Comparison of ENCODE assay signal across 8 cellular contexts in the genomic region with DNA sequence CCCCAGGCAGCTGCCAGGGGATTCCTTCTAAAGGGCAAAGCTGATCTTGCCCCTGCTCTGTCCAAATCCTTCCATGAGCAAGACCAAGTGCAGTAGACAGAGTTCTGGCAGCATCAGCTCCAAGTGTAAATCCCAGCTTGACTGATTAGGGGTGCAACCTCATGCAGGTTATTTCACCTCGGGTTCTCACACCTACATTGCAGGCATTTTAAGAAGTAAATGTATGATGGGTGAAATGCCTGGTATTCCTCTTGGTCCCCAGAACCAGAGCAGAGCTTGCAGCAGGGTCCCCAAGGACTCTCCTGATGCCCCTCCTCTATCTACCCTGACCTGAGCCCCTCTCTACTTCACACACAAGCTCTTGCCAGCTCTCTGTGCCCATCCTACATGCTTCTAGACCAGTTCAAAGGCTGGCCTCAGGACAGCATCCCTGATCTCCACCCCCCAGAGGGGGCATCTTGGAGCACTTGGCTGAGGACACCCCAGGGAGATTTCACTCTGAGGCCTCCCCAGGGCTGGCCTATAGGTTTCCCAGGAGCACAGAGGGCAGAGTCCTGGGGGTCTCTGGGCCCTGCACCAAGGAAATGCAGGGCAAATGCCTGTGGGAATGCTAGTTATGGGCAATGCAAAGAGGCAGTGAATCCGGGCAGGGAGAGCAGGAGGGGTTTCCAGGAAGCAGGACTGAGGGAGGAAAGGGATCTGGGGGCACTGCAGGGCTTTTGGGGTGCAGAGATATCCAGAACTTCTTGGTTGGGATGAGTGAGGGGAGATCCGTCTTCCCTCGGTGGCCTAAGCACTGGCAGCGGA. TPM values are rescaled to one million over a fixed set of nuclear protein-coding genes. Genes with fewer than 3 reads are reported as not detected.
DNase-seq lines count a peak whose midpoint lies in the region; ATAC-seq, FAIRE-seq and TF ChIP-seq lines count a peak whose summit lies in the region.

No MANE protein-coding gene starts in this region.

- H3K4me3 ChIP-seq in kidney (ENCODE audit: low read length in 2 of 2), result peak overlapping the region; percentile 37 to 74
- H3K4me3 ChIP-seq in suprapubic skin, result peak overlapping the region; percentile 90
- H3K4me3 ChIP-seq in small intestine (ENCODE audit: low read depth in 1 of 2, low read length in 2 of 2), result peak overlapping the region in 1 of 2 donors; percentile 75

- TF ChIP-seq CTCF in kidney (IDR thresholded peaks at IDR 0.05; ENCODE audit: borderline replicate concordance, extremely low read depth, insufficient read depth) (no peak), suprapubic skin (IDR thresholded peaks at IDR 0.05) (no peak), D721Med (IDR thresholded peaks at IDR 0.05; ENCODE audit: insufficient read depth, missing control alignments) (no peak)

- peaks cover 14 to 20% of the 10 kb centered on the region in 2 donors for H3K4me1 ChIP-seq in kidney (ENCODE audit: control insufficient read depth in 1 of 2, insufficient read depth in 1 of 2, low read depth in 1 of 2, low read length in 2 of 2)
- peaks cover 31% of the 10 kb centered on the region for H3K4me1 ChIP-seq in suprapubic skin
- no peaks in the 10 kb centered on the region for H3K4me1 ChIP-seq in small intestine (ENCODE audit: control insufficient read depth in 2 of 2, insufficient read depth in 1 of 2, low read depth in 1 of 2, low read length in 1 of 2)

- H3K9ac ChIP-seq in kidney (ENCODE audit: low read length in 2 of 2), result peak overlapping the region in 1 of 2 donors; percentile 37

- no peaks in the 10 kb centered on the region for H3K9me3 Mint-ChIP-seq in T-helper 2 cell treated with Interferon-gamma antibody and Interleukin-4, amounts not matched to agents 5 μg/mL and 100 μg/mL, for 36 hours
- no peaks in the 10 kb centered on the region for H3K9me3 Mint-ChIP-seq in activated naive CD8-positive, alpha-beta T cell treated with anti-CD3 and anti-CD28 coated beads, Interleukin-2, amount 10 ng/mL, durations not matched to agents 7 days and 5 days

- DNase-seq in T-helper 2 cell treated with Interferon-gamma antibody and Interleukin-4, amounts not matched to agents 5 μg/mL and 100 μg/mL, for 36 hours (ENCODE audit: low spot score), result no peak
- DNase-seq in T-helper 2 cell, result no peak
- peak; percentile 37 for DNase-seq in activated naive CD8-positive, alpha-beta T cell treated with anti-CD3 and anti-CD28 coated beads, Interleukin-2, amount 10 ng/mL, durations not matched to agents 7 days and 5 days
- DNase-seq in kidney, result no peak
- no peak for DNase-seq in suprapubic skin (ENCODE audit: low spot score in 2 of 2)
- DNase-seq in small intestine, result no peak
- no peak for DNase-seq in D721Med (ENCODE audit: insufficient read length, low spot score)

- H3K4me3 Mint-ChIP-seq in T-helper 2 cell treated with Interferon-gamma antibody and Interleukin-4, amounts not matched to agents 5 μg/mL and 100 μg/mL, for 36 hours, result peak overlapping the region; percentile 83
- peak overlapping the region; percentile 84 for H3K4me3 Mint-ChIP-seq in activated naive CD8-positive, alpha-beta T cell treated with anti-CD3 and anti-CD28 coated beads, Interleukin-2, amount 10 ng/mL, durations not matched to agents 7 days and 5 days

- H3K27ac Mint-ChIP-seq in T-helper 2 cell treated with Interferon-gamma antibody and Interleukin-4, amounts not matched to agents 5 μg/mL and 100 μg/mL, for 36 hours, result peak overlapping the region; percentile 42
- peak overlapping the region; percentile 74 for H3K27ac Mint-ChIP-seq in activated naive CD8-positive, alpha-beta T cell treated with anti-CD3 and anti-CD28 coated beads, Interleukin-2, amount 10 ng/mL, durations not matched to agents 7 days and 5 days

- H3K9me3 ChIP-seq in kidney (ENCODE audit: control insufficient read depth in 1 of 2, low read length in 2 of 2) (no peaks in the 10 kb centered on the region), suprapubic skin (no peaks in the 10 kb centered on the region), small intestine (ENCODE audit: control insufficient read depth, low read depth) (no peaks in the 10 kb centered on the region)

- H3K36me3 Mint-ChIP-seq in T-helper 2 cell treated with Interferon-gamma antibody and Interleukin-4, amounts not matched to agents 5 μg/mL and 100 μg/mL, for 36 hours (ENCODE audit: low read depth), result no peaks in the 10 kb centered on the region
- H3K36me3 Mint-ChIP-seq in activated naive CD8-positive, alpha-beta T cell treated with anti-CD3 and anti-CD28 coated beads, Interleukin-2, amount 10 ng/mL, durations not matched to agents 7 days and 5 days, result no peaks in the 10 kb centered on the region

- H3K36me3 ChIP-seq in kidney (ENCODE audit: control insufficient read depth in 1 of 2, insufficient read depth in 2 of 2, low read length in 2 of 2), result no peaks in the 10 kb centered on the region
- H3K36me3 ChIP-seq in suprapubic skin, result no peaks in the 10 kb centered on the region
- H3K36me3 ChIP-seq in small intestine (ENCODE audit: control insufficient read depth in 2 of 2, insufficient read depth in 2 of 2, low read length in 2 of 2), result no peaks in the 10 kb centered on the region

- 40% methylated on average over 1 of the region's 5 CpGs for WGBS in suprapubic skin
- WGBS in small intestine, 3 donors, result 32 to 38% (median 36%) methylated on average over 5 of the region's 5 CpGs

- peaks cover 61% of the 10 kb centered on the region for H3K27me3 Mint-ChIP-seq in T-helper 2 cell treated with Interferon-gamma antibody and Interleukin-4, amounts not matched to agents 5 μg/mL and 100 μg/mL, for 36 hours (ENCODE audit: low read depth)
- peaks cover 46% of the 10 kb centered on the region for H3K27me3 Mint-ChIP-seq in activated naive CD8-positive, alpha-beta T cell treated with anti-CD3 and anti-CD28 coated beads, Interleukin-2, amount 10 ng/mL, durations not matched to agents 7 days and 5 days

- no peak for TF ChIP-seq EP300 in suprapubic skin (IDR thresholded peaks at IDR 0.05)

- no peak for ATAC-seq in activated naive CD8-positive, alpha-beta T cell treated with anti-CD3 and anti-CD28 coated beads, Interleukin-2, amount 10 ng/mL, durations not matched to agents 7 days and 5 days (ENCODE audit: low read depth)
- no peak for ATAC-seq in HG02981 (IDR thresholded peaks at IDR 0.05; ENCODE audit: unreplicated experiment)

- H3K27ac ChIP-seq in kidney (ENCODE audit: low read depth in 2 of 2, low read length in 2 of 2) (no peak overlapping the region), suprapubic skin (no peak overlapping the region), small intestine (ENCODE audit: low read depth in 1 of 2, low read length in 1 of 2) (no peak overlapping the region)

- peaks cover 10% of the 10 kb centered on the region for H3K4me1 Mint-ChIP-seq in T-helper 2 cell treated with Interferon-gamma antibody and Interleukin-4, amounts not matched to agents 5 μg/mL and 100 μg/mL, for 36 hours (ENCODE audit: low read depth)
- peaks cover 10% of the 10 kb centered on the region for H3K4me1 Mint-ChIP-seq in activated naive CD8-positive, alpha-beta T cell treated with anti-CD3 and anti-CD28 coated beads, Interleukin-2, amount 10 ng/mL, durations not matched to agents 7 days and 5 days

- TF ChIP-seq POLR2A in suprapubic skin (IDR thresholded peaks at IDR 0.05), result no peak

- H3K27me3 ChIP-seq in suprapubic skin (peaks cover 23% of the 10 kb centered on the region), small intestine (ENCODE audit: control insufficient read depth in 2 of 2, insufficient read depth in 2 of 2, low read length in 2 of 2) (peaks cover 0 to 2% of the 10 kb centered on the region in 2 donors)

- FAIRE-seq in kidney (lab: Jason Lieb, UNC) (no peak), small intestine (lab: Jason Lieb, UNC) (no peak), D721Med (lab: Jason Lieb, UNC) (no peak)

- POLR2A ChIA-PET in activated naive CD8-positive, alpha-beta T cell treated with anti-CD3 and anti-CD28 coated beads, Interleukin-2, amount 10 ng/mL, durations not matched to agents 7 days and 5 days (lab: Charles Lee), result interaction anchor here (1.0 to 1.4 kb wide), 3 partner anchors 10 to 15 kb away, joined by 3 to 9 read pairs (median 3); a partner anchor contains a TSS

- intact Hi-C loops in kidney (cut with DNase I), result no loop called here

RNA-seq across cellular contexts. Expression of a gene that starts 1.0 kb away (rescaled TPM):
- total RNA-seq in activated naive CD8-positive, alpha-beta T cell treated with anti-CD3 and anti-CD28 coated beads, Interleukin-2, amount 10 ng/mL, durations not matched to agents 7 days and 5 days, result 1 to 10 TPM; 2.1 to 2.5 TPM
- total RNA-seq in kidney (20.0 TPM), suprapubic skin (1 to 10 TPM; 4.8 to 9.3 (median 6.7) TPM)
- polyA plus RNA-seq in kidney (ENCODE audit: insufficient read depth, low read depth, low replicate concordance) (23.0 TPM), small intestine (10 to 100 TPM in 1 of 3 donors, 1 to 10 TPM in 2; 7.3 to 19.9 (median 8.9) TPM)

RNA-seq across cellular contexts. Expression of a gene that starts 12.7 kb away (rescaled TPM):
- total RNA-seq in activated naive CD8-positive, alpha-beta T cell treated with anti-CD3 and anti-CD28 coated beads, Interleukin-2, amount 10 ng/mL, durations not matched to agents 7 days and 5 days, result 10 to 100 TPM; 21.3 to 21.7 TPM
- total RNA-seq in kidney (15.8 TPM), suprapubic skin (10 to 100 TPM; 18.1 to 25.0 (median 20.6) TPM)
- polyA plus RNA-seq in kidney (ENCODE audit: insufficient read depth, low read depth, low replicate concordance) (17.3 TPM), small intestine (10 to 100 TPM; 11.3 to 13.7 (median 12.5) TPM)

RNA-seq across cellular contexts. Expression of a gene that starts 12.7 kb away (rescaled TPM):
- total RNA-seq in activated naive CD8-positive, alpha-beta T cell treated with anti-CD3 and anti-CD28 coated beads, Interleukin-2, amount 10 ng/mL, durations not matched to agents 7 days and 5 days, result 1 to 10 TPM; 9.3 to 9.4 TPM
- total RNA-seq in kidney, result 7.2 TPM
- polyA plus RNA-seq in kidney (ENCODE audit: insufficient read depth, low read depth, low replicate concordance), result 5.6 TPM
- total RNA-seq in suprapubic skin, result 10 to 100 TPM; 10.5 to 11.6 (median 10.7) TPM
- 1 to 10 TPM; 4.0 to 4.6 (median 4.2) TPM for polyA plus RNA-seq in small intestine

RNA-seq across cellular contexts. Expression of a gene that starts 32.2 kb away (rescaled TPM):
- 10 to 100 TPM; 58.1 to 59.2 TPM for total RNA-seq in activated naive CD8-positive, alpha-beta T cell treated with anti-CD3 and anti-CD28 coated beads, Interleukin-2, amount 10 ng/mL, durations not matched to agents 7 days and 5 days
- total RNA-seq in kidney (81.8 TPM), suprapubic skin (100 to 1,000 TPM in 1 of 4 donors, 10 to 100 TPM in 3; 50.0 to 169 (median 55.6) TPM)
- polyA plus RNA-seq in kidney (ENCODE audit: insufficient read depth, low read depth, low replicate concordance) (92.5 TPM), small intestine (10 to 100 TPM; 37.1 to 96.9 (median 55.1) TPM)

RNA-seq across cellular contexts. Expression of a gene that starts 37.0 kb away (rescaled TPM):
- total RNA-seq in activated naive CD8-positive, alpha-beta T cell treated with anti-CD3 and anti-CD28 coated beads, Interleukin-2, amount 10 ng/mL, durations not matched to agents 7 days and 5 days, result 10 to 100 TPM; 44.3 to 44.4 TPM
- 59.7 TPM for total RNA-seq in kidney
- polyA plus RNA-seq in kidney (ENCODE audit: insufficient read depth, low read depth, low replicate concordance), result 81.1 TPM
- 10 to 100 TPM; 40.5 to 72.4 (median 53.6) TPM for total RNA-seq in suprapubic skin
- 10 to 100 TPM; 67.6 to 97.0 (median 71.8) TPM for polyA plus RNA-seq in small intestine
